39 cellular contexts compared by ENCODE assay signal in genomic region chr5:73330613-73331012, GRCh38.
"Had no signal": no experiment of that assay in that cellular context is flagged by ENCODE, and none has a peak within 500 bp of the region (broad histone marks: within the 10 kb centered on the region; RNA-seq: fewer than 3 reads in every experiment).

No MANE protein-coding gene starts in this region.

- H3K27ac Mint-ChIP-seq: activated naive CD4-positive, alpha-beta T cell treated with anti-CD3 and anti-CD28 coated beads for 36 hours; activated naive CD4-positive, alpha-beta T cell treated with anti-CD3 and anti-CD28 coated beads, Interleukin-2, amount 10 ng/mL, durations not matched to agents 7 days and 5 days; activated naive CD4-positive, alpha-beta T cell treated with anti-CD3 and anti-CD28 coated beads, Interleukin-2, amount 50 U/mL, for 24 hours; activated naive CD4-positive, alpha-beta T cell treated with anti-CD3 and anti-CD28 coated beads, Interleukin-2, amount 50 U/mL, for 72 hours; activated naive CD8-positive, alpha-beta T cell; activated naive CD8-positive, alpha-beta T cell treated with anti-CD3 and anti-CD28 coated beads for 36 hours; activated naive CD8-positive, alpha-beta T cell treated with anti-CD3 and anti-CD28 coated beads, Interleukin-2, amount 10 ng/mL, durations not matched to agents 7 days and 5 days; activated naive CD8-positive, alpha-beta T cell treated with anti-CD3 and anti-CD28 coated beads, Interleukin-2, amount 50 U/mL, for 24 hours; activated T-cell treated with anti-CD3 and anti-CD28 coated beads, Interleukin-2, amount 50 U/mL, for 24 hours; activated T-cell treated with anti-CD3 and anti-CD28 coated beads, Interleukin-2, amount 50 U/mL, for 72 hours; activated T-helper 1 cell treated with anti-CD3 and anti-CD28 coated beads, Interleukin-12 subunit alpha, Interleukin-12 subunit beta, Interleukin-2, Interleukin-4 antibody, amounts not matched to agents 30 ng/mL and 10 ng/mL and 1 ng/mL, durations not matched to agents 14 hours and 24 hours and 36 hours; activated T-helper 17 cell treated with anti-CD3 and anti-CD28 coated beads, Interleukin-2, amount 50 U/mL, for 72 hours; activated T-helper 2 cell treated with anti-CD3 and anti-CD28 coated beads, Interferon-gamma antibody, Interleukin-2, Interleukin-4, amounts not matched to agents 10 μg/mL and 5 μg/mL and 100 μg/mL, durations not matched to agents 14 hours and 24 hours and 36 hours; brain had no signal

- FAIRE-seq: astrocyte, bronchial epithelial cell had no signal

- H3K36me3 ChIP-seq: adrenal gland, ascending aorta, brain microvascular endothelial cell, breast epithelium, cardiac muscle cell had no signal

- DNase-seq: activated effector memory CD4-positive, alpha-beta T cell treated with anti-CD3 and anti-CD28 coated beads, Interleukin-2, amount 50 U/mL, for 16 hours; activated effector memory CD4-positive, alpha-beta T cell treated with Interleukin-2 at 50 U/mL for 16 hours; activated gamma-delta T cell; activated gamma-delta T cell treated with Interleukin-2 at 50 U/mL for 16 hours; activated naive CD4-positive, alpha-beta T cell; activated naive CD4-positive, alpha-beta T cell treated with anti-CD3 and anti-CD28 coated beads for 36 hours; activated naive CD4-positive, alpha-beta T cell treated with anti-CD3 and anti-CD28 coated beads, Interleukin-2, amount 10 ng/mL, durations not matched to agents 7 days and 5 days; activated naive CD4-positive, alpha-beta T cell treated with anti-CD3 and anti-CD28 coated beads, Interleukin-2, amount 50 U/mL, for 16 hours; activated naive CD4-positive, alpha-beta T cell treated with Interleukin-2 at 50 U/mL for 16 hours; activated naive CD8-positive, alpha-beta T cell treated with anti-CD3 and anti-CD28 coated beads for 36 hours; activated naive CD8-positive, alpha-beta T cell treated with anti-CD3 and anti-CD28 coated beads, Interleukin-2, amount 10 ng/mL, durations not matched to agents 7 days and 5 days; activated naive CD8-positive, alpha-beta T cell treated with anti-CD3 and anti-CD28 coated beads, Interleukin-2, amount 50 U/mL, for 24 hours; activated T-cell treated with anti-CD3 and anti-CD28 coated beads, Interleukin-2, amount 50 U/mL, for 24 hours; activated T-cell treated with anti-CD3 and anti-CD28 coated beads, Interleukin-2, amount 50 U/mL, for 4 hours; activated T-cell treated with anti-CD3 and anti-CD28 coated beads, Interleukin-2, amount 50 U/mL, for 48 hours; activated T-cell treated with anti-CD3 and anti-CD28 coated beads, Interleukin-2, amount 50 U/mL, for 72 hours; adrenal gland; amniotic stem cell; amygdala; anterior cingulate cortex; aorta; body of pancreas; brain microvascular endothelial cell; caudate nucleus; central memory CD4-positive, alpha-beta T cell; cerebellar nuclear complex had no signal

- H3K27ac ChIP-seq: adrenal gland, ascending aorta, body of pancreas, brain microvascular endothelial cell, breast epithelium, cardiac muscle cell had no signal

- H3K4me1 Mint-ChIP-seq: activated naive CD4-positive, alpha-beta T cell treated with anti-CD3 and anti-CD28 coated beads, Interleukin-2, amount 10 ng/mL, durations not matched to agents 7 days and 5 days; activated naive CD4-positive, alpha-beta T cell treated with anti-CD3 and anti-CD28 coated beads, Interleukin-2, amount 50 U/mL, for 24 hours; activated naive CD8-positive, alpha-beta T cell treated with anti-CD3 and anti-CD28 coated beads for 36 hours; activated naive CD8-positive, alpha-beta T cell treated with anti-CD3 and anti-CD28 coated beads, Interleukin-2, amount 10 ng/mL, durations not matched to agents 7 days and 5 days; activated naive CD8-positive, alpha-beta T cell treated with anti-CD3 and anti-CD28 coated beads, Interleukin-2, amount 50 U/mL, for 24 hours; activated T-helper 17 cell treated with anti-CD3 and anti-CD28 coated beads, Interleukin-2, amount 50 U/mL, for 72 hours; brain; central memory CD8-positive, alpha-beta T cell had no signal

- H3K27me3 ChIP-seq: ascending aorta, body of pancreas, brain microvascular endothelial cell, cardiac muscle cell had no signal

- H3K36me3 Mint-ChIP-seq: activated naive CD4-positive, alpha-beta T cell treated with anti-CD3 and anti-CD28 coated beads, Interleukin-2, amount 10 ng/mL, durations not matched to agents 7 days and 5 days; activated naive CD4-positive, alpha-beta T cell treated with anti-CD3 and anti-CD28 coated beads, Interleukin-2, amount 50 U/mL, for 24 hours; activated naive CD8-positive, alpha-beta T cell; activated naive CD8-positive, alpha-beta T cell treated with anti-CD3 and anti-CD28 coated beads for 36 hours; activated naive CD8-positive, alpha-beta T cell treated with anti-CD3 and anti-CD28 coated beads, Interleukin-2, amount 10 ng/mL, durations not matched to agents 7 days and 5 days; brain had no signal

- H3K4me3 Mint-ChIP-seq: activated naive CD4-positive, alpha-beta T cell treated with anti-CD3 and anti-CD28 coated beads for 36 hours; activated naive CD4-positive, alpha-beta T cell treated with anti-CD3 and anti-CD28 coated beads, Interleukin-2, amount 10 ng/mL, durations not matched to agents 7 days and 5 days; activated naive CD4-positive, alpha-beta T cell treated with anti-CD3 and anti-CD28 coated beads, Interleukin-2, amount 50 U/mL, for 24 hours; activated naive CD8-positive, alpha-beta T cell; activated naive CD8-positive, alpha-beta T cell treated with anti-CD3 and anti-CD28 coated beads for 36 hours; activated naive CD8-positive, alpha-beta T cell treated with anti-CD3 and anti-CD28 coated beads, Interleukin-2, amount 10 ng/mL, durations not matched to agents 7 days and 5 days; activated naive CD8-positive, alpha-beta T cell treated with anti-CD3 and anti-CD28 coated beads, Interleukin-2, amount 50 U/mL, for 24 hours; activated T-cell treated with anti-CD3 and anti-CD28 coated beads, Interleukin-2, amount 50 U/mL, for 24 hours; activated T-cell treated with anti-CD3 and anti-CD28 coated beads, Interleukin-2, amount 50 U/mL, for 4 hours; activated T-cell treated with anti-CD3 and anti-CD28 coated beads, Interleukin-2, amount 50 U/mL, for 72 hours; activated T-helper 1 cell treated with anti-CD3 and anti-CD28 coated beads, Interleukin-12 subunit alpha, Interleukin-12 subunit beta, Interleukin-2, Interleukin-4 antibody, amounts not matched to agents 30 ng/mL and 10 ng/mL and 1 ng/mL, durations not matched to agents 14 hours and 24 hours and 36 hours; activated T-helper 17 cell treated with anti-CD3 and anti-CD28 coated beads, Interleukin-2, amount 50 U/mL, for 72 hours; brain; central memory CD8-positive, alpha-beta T cell had no signal

- H3K9me3 ChIP-seq: body of pancreas had no signal

- H3K9me3 Mint-ChIP-seq: activated naive CD4-positive, alpha-beta T cell treated with anti-CD3 and anti-CD28 coated beads, Interleukin-2, amount 10 ng/mL, durations not matched to agents 7 days and 5 days; activated T-helper 1 cell treated with anti-CD3 and anti-CD28 coated beads, Interleukin-12 subunit alpha, Interleukin-12 subunit beta, Interleukin-2, Interleukin-4 antibody, amounts not matched to agents 30 ng/mL and 10 ng/mL and 1 ng/mL, durations not matched to agents 14 hours and 24 hours and 36 hours; activated T-helper 2 cell treated with anti-CD3 and anti-CD28 coated beads, Interferon-gamma antibody, Interleukin-2, Interleukin-4, amounts not matched to agents 10 μg/mL and 5 μg/mL and 100 μg/mL, durations not matched to agents 14 hours and 24 hours and 36 hours had no signal

- ATAC-seq: activated naive CD4-positive, alpha-beta T cell treated with anti-CD3 and anti-CD28 coated beads, Interleukin-2, amount 50 U/mL, for 72 hours; activated naive CD8-positive, alpha-beta T cell treated with anti-CD3 and anti-CD28 coated beads, Interleukin-2, amount 50 U/mL, for 24 hours; activated T-cell treated with anti-CD3 and anti-CD28 coated beads, Interleukin-2, amount 50 U/mL, for 4 hours; activated T-cell treated with anti-CD3 and anti-CD28 coated beads, Interleukin-2, amount 50 U/mL, for 72 hours; activated T-helper 17 cell treated with anti-CD3 and anti-CD28 coated beads, Interleukin-2, amount 50 U/mL, for 72 hours; body of pancreas had no signal

- H3K4me1 ChIP-seq: adrenal gland, body of pancreas, breast epithelium had no signal

- H3K4me3 ChIP-seq: adrenal gland, ascending aorta, body of pancreas, breast epithelium, cardiac muscle cell had no signal
